Comparison of ENCODE assay signal across 16 cellular contexts in genomic region chr5:153429734-153430133, GRCh38.
DNase-seq lines count a peak whose midpoint lies in the region; ATAC-seq and TF ChIP-seq lines count a peak whose summit lies in the region.
"Had no signal": no experiment of that assay in that cellular context is flagged by ENCODE, and none has a peak within 500 bp of the region (broad histone marks: within the 10 kb centered on the region; RNA-seq: fewer than 3 reads in every experiment).

No MANE protein-coding gene starts in this region.

- no peaks in the 10 kb centered on the region for H3K79me1 ChIP-seq in IMR-90 (ENCODE audit: low read depth in 1 of 2, low read length in 2 of 2)

- H3K4me1 ChIP-seq in IMR-90 (ENCODE audit: control insufficient read depth, insufficient read depth, low read length): no peaks in the 10 kb centered on the region
- no peaks in the 10 kb centered on the region for H3K4me1 ChIP-seq in mucosa of descending colon (ENCODE audit: low read depth)
- H3K4me1 ChIP-seq: breast epithelium had no signal

- H3K9me1 ChIP-seq in IMR-90 (ENCODE audit: insufficient read depth, low read length): no peaks in the 10 kb centered on the region

- CTCF ChIA-PET in IMR-90 (lab: Yijun Ruan, JAX): no interaction called here

- H3K4me2 ChIP-seq in IMR-90 (ENCODE audit: low read depth, low read length): no peak overlapping the region

- H2AK5ac ChIP-seq in IMR-90 (ENCODE audit: low read depth, low read length): no peak overlapping the region

- TF ChIP-seq POLR2A in IMR-90 (IDR thresholded peaks at IDR 0.05; ENCODE audit: low read depth, low read length): no peak

- no peak overlapping the region for H4K5ac ChIP-seq in IMR-90 (ENCODE audit: low read depth, low read length)

- H2AFZ ChIP-seq in IMR-90 (replicated peaks; ENCODE audit: low read length, poor library complexity): no peak overlapping the region

- no peak for DNase-seq in IMR-90
- DNase-seq in SW480 (ENCODE audit: low spot score): no peak
- no peak for DNase-seq in mucosa of descending colon
- no peak for DNase-seq in left colon
- no peak for DNase-seq in NCI-H128 (lab: John Stamatoyannopoulos, UW; ENCODE audit: unreplicated experiment)
- DNase-seq: activated gamma-delta T cell treated with Interleukin-2 at 50 U/mL for 16 hours; C1 segment of cervical spinal cord; effector memory CD4-positive, alpha-beta T cell; foreskin fibroblast; mesenchymal stem cell; NCI-H2227 treated with DMSO at 0.1 percent for 48 hours; small intestine had no signal

- POLR2A ChIA-PET in IMR-90 (lab: Charles Lee; ENCODE audit: unreplicated experiment): no interaction called here

- no peak overlapping the region for H3K23ac ChIP-seq in IMR-90 (ENCODE audit: low read depth, low read length)

- TF ChIP-seq RAD21 in IMR-90 (IDR thresholded peaks at IDR 0.05; ENCODE audit: low read length): no peak

- no peak overlapping the region for H4K8ac ChIP-seq in IMR-90 (ENCODE audit: low read depth in 2 of 2, low read length in 2 of 2)

- H3K56ac ChIP-seq in IMR-90 (ENCODE audit: extremely low read depth, insufficient read depth, low read length): no peak overlapping the region

- H3K36me3 ChIP-seq in IMR-90 (ENCODE audit: control insufficient read depth, insufficient read depth, low read length): no peaks in the 10 kb centered on the region
- H3K36me3 ChIP-seq in mucosa of descending colon (ENCODE audit: low read depth): no peaks in the 10 kb centered on the region
- H3K36me3 ChIP-seq: breast epithelium had no signal

- no CpG with 5 or more reads among the region's 1 CpG for WGBS in IMR-90 (ENCODE audit: extremely low coverage in 2 of 2, insufficient read length in 1 of 2), 2 experiments

- no peak overlapping the region for H2BK5ac ChIP-seq in IMR-90 (ENCODE audit: low read depth, low read length, poor library complexity, severe bottlenecking)

- no peak overlapping the region for H3K4ac ChIP-seq in IMR-90 (ENCODE audit: low read depth, low read length)

- no peaks in the 10 kb centered on the region for H3K27me3 ChIP-seq in IMR-90 (ENCODE audit: control insufficient read depth, insufficient read depth, low read length)
- H3K27me3 ChIP-seq: breast epithelium had no signal

- H2AK9ac ChIP-seq in IMR-90 (replicated peaks; ENCODE audit: low read depth, low read length, poor library complexity): no peak overlapping the region

- dilution Hi-C loops in IMR-90 (cut with HindIII; ENCODE audit: low sequenced_read_pairs, unreplicated experiment): no loop called here

- H3K18ac ChIP-seq in IMR-90 (ENCODE audit: low read depth, low read length): no peak overlapping the region

- no peak overlapping the region for H2BK20ac ChIP-seq in IMR-90 (ENCODE audit: low read depth, low read length)

- BruUV-seq in IMR-90 (replicated peaks; lab: Mats Ljungman, UMichigan): no TSS peak

- H3K4me3 ChIP-seq in IMR-90 (ENCODE audit: insufficient read depth, low read depth, low read length): no peak overlapping the region
- H3K4me3 ChIP-seq in mucosa of descending colon: no peak overlapping the region
- H3K4me3 ChIP-seq: breast epithelium had no signal

- in situ Hi-C loops in IMR-90 (cut with MboI; ENCODE audit: low sequenced_read_pairs): no loop called here

- no peak overlapping the region for H3K27ac ChIP-seq in IMR-90 (ENCODE audit: insufficient read depth, low read length)
- H3K27ac ChIP-seq: breast epithelium had no signal

- H2BK120ac ChIP-seq in IMR-90 (ENCODE audit: low read depth, low read length): no peak overlapping the region

- H3K9me3 ChIP-seq in IMR-90 (ENCODE audit: control insufficient read depth, insufficient read depth, low read length) (no peaks in the 10 kb centered on the region), mucosa of descending colon (no peaks in the 10 kb centered on the region)
- H3K9me3 ChIP-seq: breast epithelium had no signal

- H4K20me1 ChIP-seq in IMR-90 (ENCODE audit: insufficient read depth, low read length): no peaks in the 10 kb centered on the region

- intact Hi-C loops in IMR-90 (cut with micrococcal nuclease): no loop called here
- intact Hi-C loops in mucosa of descending colon (cut with DNase I, micrococcal nuclease): no loop called here
- intact Hi-C loops in left colon (cut with DNase I, micrococcal nuclease): no loop called here

- H2BK15ac ChIP-seq in IMR-90 (ENCODE audit: low read depth, low read length): no peak overlapping the region

- no peak overlapping the region for H4K91ac ChIP-seq in IMR-90 (ENCODE audit: insufficient read depth, low read depth, low read length)

- no peak overlapping the region for H3K9ac ChIP-seq in IMR-90 (ENCODE audit: low read depth, low read length)

- no peak overlapping the region for H3K14ac ChIP-seq in IMR-90 (replicated peaks; ENCODE audit: low read depth, low read length)

- TF ChIP-seq CTCF in IMR-90 (conservative IDR thresholded peaks at IDR 0.05; ENCODE audit: low read depth, low read length): no peak
- no peak for TF ChIP-seq CTCF in mucosa of descending colon (IDR thresholded peaks at IDR 0.05)

- ATAC-seq in GM18870 (IDR thresholded peaks at IDR 0.05; ENCODE audit: unreplicated experiment): peak; percentile 89
- ATAC-seq in GM21515 (IDR thresholded peaks at IDR 0.05; ENCODE audit: unreplicated experiment): peak; percentile 53
- peak; percentile 86 for ATAC-seq in HG02973 (IDR thresholded peaks at IDR 0.05; ENCODE audit: unreplicated experiment)
- no peak for ATAC-seq in IMR-90 (ENCODE audit: low read depth)
- no peak for ATAC-seq in mucosa of descending colon
- ATAC-seq in left colon: no peak

TF ChIP-seq in IMR-90, 13 proteins besides CTCF, POLR2A, EP300 and RAD21:
- 0 out of 2 replicates have a peak, but pooled peaks have one; percentile 17 for TF ChIP-seq CEBPB (IDR thresholded peaks at IDR 0.05; ENCODE audit: low read depth, low read length)
- no peak for TF ChIP-seq RFX5 (IDR thresholded peaks at IDR 0.05; ENCODE audit: low read depth, low read length)

Comparison
In these comparisons a context has a peak if more than half of its experiments do, and no peak if none do; other contexts are left out.
1. ATAC-seq: peak in GM18870 (single experiment), GM21515 (single experiment) and HG02973 (single experiment); none in IMR-90 (single experiment), mucosa of descending colon (single experiment) and left colon (single experiment).